ENCODE assay signal across 1 cellular context in the genomic region with DNA sequence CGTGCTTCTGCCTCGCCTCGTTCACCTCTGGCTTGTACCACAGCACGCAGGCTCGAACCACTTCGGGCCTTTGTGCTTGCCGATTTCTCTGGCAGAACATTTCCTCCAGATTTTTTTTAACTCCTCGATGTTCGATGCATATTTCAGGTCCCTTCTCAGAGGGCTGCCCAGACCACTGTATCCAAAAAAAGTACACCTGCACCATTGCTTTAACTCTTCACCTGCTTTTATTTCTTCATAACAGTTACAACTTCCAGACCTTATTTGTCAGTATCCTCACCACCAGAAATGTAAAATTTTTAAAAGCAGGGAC.
TF ChIP-seq lines count a peak whose summit lies in the region.

No MANE protein-coding gene starts in this region.

TF ChIP-seq in H1, 55 proteins besides CTCF, POLR2A, EP300 and RAD21:
- TF ChIP-seq CTBP2 (IDR thresholded peaks at IDR 0.05; ENCODE audit: borderline replicate concordance, insufficient read depth, insufficient read length, low read length) (no peak), NANOG (IDR thresholded peaks at IDR 0.05; ENCODE audit: insufficient read depth, low read depth, low read length, poor library complexity, severe bottlenecking) (no peak), TAF1 (IDR thresholded peaks at IDR 0.05; ENCODE audit: low read depth, low read length) (no peak)
